In genomic region chr9:6417186-6417585, GRCh38 we compare ENCODE assay signal across 1 cellular context.
TF ChIP-seq lines count a peak whose summit lies in the region.

No MANE protein-coding gene starts in this region.

TF ChIP-seq in GM23338, 12 proteins besides CTCF, POLR2A, EP300 and RAD21 (continued from another document):
- TF ChIP-seq JUNB (IDR thresholded peaks at IDR 0.05; ENCODE audit: unreplicated experiment), result no peak
- no peak for TF ChIP-seq ZNF114 (CRISPR knock-in tag; IDR thresholded peaks at IDR 0.05)
- no peak for TF ChIP-seq ZNF331 (CRISPR knock-in tag; IDR thresholded peaks at IDR 0.05; ENCODE audit: low read depth)
- TF ChIP-seq EZH2phosphoT487 (IDR thresholded peaks at IDR 0.05; ENCODE audit: unreplicated experiment), result no peak
- TF ChIP-seq ZNF462 (CRISPR knock-in tag; IDR thresholded peaks at IDR 0.05), result no peak
- TF ChIP-seq CREB1 (CRISPR knock-in tag; IDR thresholded peaks at IDR 0.05; ENCODE audit: low read depth), result no peak
- TF ChIP-seq, protein P1, sequence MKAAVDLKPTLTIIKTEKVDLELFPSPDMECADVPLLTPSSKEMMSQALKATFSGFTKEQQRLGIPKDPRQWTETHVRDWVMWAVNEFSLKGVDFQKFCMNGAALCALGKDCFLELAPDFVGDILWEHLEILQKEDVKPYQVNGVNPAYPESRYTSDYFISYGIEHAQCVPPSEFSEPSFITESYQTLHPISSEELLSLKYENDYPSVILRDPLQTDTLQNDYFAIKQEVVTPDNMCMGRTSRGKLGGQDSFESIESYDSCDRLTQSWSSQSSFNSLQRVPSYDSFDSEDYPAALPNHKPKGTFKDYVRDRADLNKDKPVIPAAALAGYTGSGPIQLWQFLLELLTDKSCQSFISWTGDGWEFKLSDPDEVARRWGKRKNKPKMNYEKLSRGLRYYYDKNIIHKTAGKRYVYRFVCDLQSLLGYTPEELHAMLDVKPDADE (IDR thresholded peaks at IDR 0.05), result no peak
- no peak for TF ChIP-seq EZH2 (IDR thresholded peaks at IDR 0.05; ENCODE audit: low read depth, unreplicated experiment)
